In genomic region chr14:74638066-74638465, GRCh38 we compare ENCODE assay signal across 1 cellular context.
TF ChIP-seq lines count a peak whose summit lies in the region.

No MANE protein-coding gene starts in this region.

TF ChIP-seq in GM12878, 131 proteins besides CTCF, POLR2A, EP300 and RAD21:
- TF ChIP-seq SPI1 (IDR thresholded peaks at IDR 0.05; ENCODE audit: borderline replicate concordance, insufficient read depth, low read depth, low read length) (peak; percentile 41; the same call in 1 of the 2 replicates), NR2F1 (conservative IDR thresholded peaks at IDR 0.05) (no peak)
